ENCODE assay signal across 27 cellular contexts in the genomic region with DNA sequence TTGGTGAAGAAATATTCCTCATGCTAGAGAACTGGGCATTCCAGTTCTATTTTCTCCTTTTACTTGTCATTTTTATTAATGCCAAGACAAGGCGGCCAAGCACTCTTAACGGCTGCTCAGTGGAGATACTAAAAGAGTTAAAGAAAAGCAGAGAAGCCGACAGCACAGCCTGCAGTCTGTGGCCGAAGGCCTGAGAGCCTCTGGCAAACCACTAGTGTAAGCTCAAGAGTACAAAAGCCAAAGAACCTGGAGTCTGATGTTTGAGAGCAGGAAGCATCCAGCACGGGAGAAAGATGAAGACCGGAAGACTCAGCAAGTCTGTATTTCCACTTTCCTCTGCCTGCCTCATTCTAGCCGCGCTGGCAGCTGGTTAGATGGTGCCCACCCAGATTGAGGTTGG.
"Had no signal": no experiment of that assay in that cellular context is flagged by ENCODE, and none has a peak within 500 bp of the region (broad histone marks: within the 10 kb centered on the region; RNA-seq: fewer than 3 reads in every experiment).

No MANE protein-coding gene starts in this region.

- H3K27me3 Mint-ChIP-seq: activated naive CD8-positive, alpha-beta T cell treated with anti-CD3 and anti-CD28 coated beads, Interleukin-2, amount 10 ng/mL, durations not matched to agents 7 days and 5 days; IgD-negative memory B cell had no signal

- ATAC-seq: activated CD8-positive, alpha-beta T cell treated with anti-CD3 and anti-CD28 coated beads, Interleukin-2, amount 10 ng/mL, durations not matched to agents 7 days and 5 days; SK-N-SH treated with all-trans-retinoic acid at 6 μM for 48 hours had no signal

- H3K9me3 ChIP-seq: adrenal gland, Peyer's patch had no signal

- H3K4me3 Mint-ChIP-seq: activated CD8-positive, alpha-beta T cell treated with anti-CD3 and anti-CD28 coated beads, Interleukin-2, amount 10 ng/mL, durations not matched to agents 7 days and 5 days; activated naive CD8-positive, alpha-beta T cell treated with anti-CD3 and anti-CD28 coated beads, Interleukin-2, amount 10 ng/mL, durations not matched to agents 7 days and 5 days; IgD-negative memory B cell; T-helper 2 cell treated with Interferon-gamma antibody and Interleukin-4, amounts not matched to agents 5 μg/mL and 100 μg/mL, for 36 hours had no signal

- H3K27ac Mint-ChIP-seq: activated CD8-positive, alpha-beta T cell treated with anti-CD3 and anti-CD28 coated beads, Interleukin-2, amount 10 ng/mL, durations not matched to agents 7 days and 5 days; activated naive CD8-positive, alpha-beta T cell treated with anti-CD3 and anti-CD28 coated beads, Interleukin-2, amount 10 ng/mL, durations not matched to agents 7 days and 5 days; IgD-negative memory B cell; T-helper 2 cell treated with Interferon-gamma antibody and Interleukin-4, amounts not matched to agents 5 μg/mL and 100 μg/mL, for 36 hours had no signal

- H3K27me3 ChIP-seq: adrenal gland, Peyer's patch had no signal

- H3K4me1 ChIP-seq: adrenal gland, Peyer's patch had no signal

- H3K9me3 Mint-ChIP-seq: activated naive CD8-positive, alpha-beta T cell treated with anti-CD3 and anti-CD28 coated beads, Interleukin-2, amount 10 ng/mL, durations not matched to agents 7 days and 5 days; T-helper 2 cell treated with Interferon-gamma antibody and Interleukin-4, amounts not matched to agents 5 μg/mL and 100 μg/mL, for 36 hours had no signal

- H3K4me1 Mint-ChIP-seq: activated naive CD8-positive, alpha-beta T cell treated with anti-CD3 and anti-CD28 coated beads, Interleukin-2, amount 10 ng/mL, durations not matched to agents 7 days and 5 days; IgD-negative memory B cell had no signal

- DNase-seq: activated CD4-positive, alpha-beta T cell treated with anti-CD3 and anti-CD28 coated beads for 48 hours; activated CD4-positive, alpha-beta T cell treated with anti-CD3 and anti-CD28 coated beads, Interleukin-2, amount 50 U/mL, for 4 hours; activated CD4-positive, CD25-positive, alpha-beta regulatory T cell treated with anti-CD3 and anti-CD28 coated beads, Interleukin-2, amount 50 U/mL, for 72 hours; activated CD8-positive, alpha-beta memory T cell treated with anti-CD3 and anti-CD28 coated beads, Interleukin-2, amount 50 U/mL, for 48 hours; activated CD8-positive, alpha-beta T cell treated with anti-CD3 and anti-CD28 coated beads, Interleukin-2, amount 10 ng/mL, durations not matched to agents 7 days and 5 days; activated naive CD4-positive, alpha-beta T cell treated with anti-CD3 and anti-CD28 coated beads, Interleukin-2, amount 50 U/mL, for 16 hours; activated naive CD8-positive, alpha-beta T cell treated with anti-CD3 and anti-CD28 coated beads, Interleukin-2, amount 10 ng/mL, durations not matched to agents 7 days and 5 days; activated T-cell treated with anti-CD3 and anti-CD28 coated beads, Interleukin-2, amount 50 U/mL, for 1 hour; adrenal gland; anterior cingulate cortex; cerebellar nuclear complex; KG1; NCI-H1092; NCI-H1417; NCI-H1694 treated with DMSO at 0.1 percent for 48 hours; NCI-H2029 treated with DMSO at 0.1 percent for 48 hours; NCI-H226; NCI-H82; NK-92 treated with Interleukin-12 subunit alpha and Interleukin-12 subunit beta, amount 100 ng/mL, for 24 hours; OCI-M1; Peyer's patch; SHP77 treated with DMSO at 0.1 percent for 48 hours; SW 1271 had no signal

- H3K36me3 ChIP-seq: adrenal gland, Peyer's patch had no signal

- H3K4me3 ChIP-seq: adrenal gland, Peyer's patch had no signal

- H3K27ac ChIP-seq: adrenal gland, Peyer's patch, RWPE1 had no signal

- H3K36me3 Mint-ChIP-seq: activated naive CD8-positive, alpha-beta T cell treated with anti-CD3 and anti-CD28 coated beads, Interleukin-2, amount 10 ng/mL, durations not matched to agents 7 days and 5 days; IgD-negative memory B cell had no signal
